ENCODE assay signal across 1 cellular context in the genomic region with DNA sequence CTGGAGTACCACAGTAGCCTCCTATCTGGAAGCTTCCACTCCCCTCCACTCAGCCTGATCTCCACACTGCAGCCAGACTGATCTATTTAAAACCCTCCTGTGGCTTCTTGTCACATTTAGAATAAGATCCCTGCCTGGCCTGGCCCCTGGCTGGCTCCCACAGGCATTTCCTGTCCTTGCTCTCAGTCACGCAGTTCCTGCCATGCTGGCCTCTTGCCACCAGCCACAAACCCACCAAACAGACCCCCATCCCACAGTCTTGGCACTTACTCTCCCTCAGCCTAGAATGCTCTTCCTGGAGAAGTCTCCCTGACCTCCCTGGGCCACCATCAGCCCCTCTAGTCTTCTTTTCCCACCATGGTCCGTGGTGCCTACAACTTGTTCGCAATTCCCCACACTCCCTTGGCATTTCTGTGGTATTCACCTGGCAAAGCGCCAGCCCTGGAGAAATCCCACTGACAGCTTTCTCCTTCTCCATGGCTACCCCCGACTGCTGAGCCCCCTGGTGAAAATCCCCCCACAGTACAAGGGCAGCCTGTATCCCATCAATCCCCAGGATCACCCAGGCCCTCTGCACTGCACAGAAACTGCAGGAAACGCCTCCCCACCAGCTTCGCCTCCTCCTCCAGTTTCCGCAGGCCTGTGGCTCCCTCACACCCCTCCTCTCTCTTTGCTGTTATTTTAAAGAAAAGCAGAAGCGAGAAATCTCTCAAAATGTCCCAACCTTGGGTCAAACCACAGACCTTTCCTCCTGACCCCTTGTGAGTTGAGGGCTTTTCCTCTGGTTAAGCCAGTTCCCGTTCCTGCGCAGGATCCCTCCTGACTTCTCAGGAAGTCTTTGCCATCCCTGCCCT.
TF ChIP-seq lines count a peak whose summit lies in the region.

No MANE protein-coding gene starts in this region.

TF ChIP-seq in GM23338, 12 proteins besides CTCF, POLR2A, EP300 and RAD21 (continued from another document):
- TF ChIP-seq ETS1 (IDR thresholded peaks at IDR 0.05) (no peak), NANOG (IDR thresholded peaks at IDR 0.05; ENCODE audit: borderline replicate concordance) (no peak), EZH2 (IDR thresholded peaks at IDR 0.05; ENCODE audit: low read depth, unreplicated experiment) (no peak), ZNF114 (CRISPR knock-in tag; IDR thresholded peaks at IDR 0.05) (no peak), ZNF331 (CRISPR knock-in tag; IDR thresholded peaks at IDR 0.05; ENCODE audit: low read depth) (no peak), EZH2phosphoT487 (IDR thresholded peaks at IDR 0.05; ENCODE audit: unreplicated experiment) (no peak), CREB1 (CRISPR knock-in tag; IDR thresholded peaks at IDR 0.05; ENCODE audit: low read depth) (no peak)
- TF ChIP-seq, protein P1, sequence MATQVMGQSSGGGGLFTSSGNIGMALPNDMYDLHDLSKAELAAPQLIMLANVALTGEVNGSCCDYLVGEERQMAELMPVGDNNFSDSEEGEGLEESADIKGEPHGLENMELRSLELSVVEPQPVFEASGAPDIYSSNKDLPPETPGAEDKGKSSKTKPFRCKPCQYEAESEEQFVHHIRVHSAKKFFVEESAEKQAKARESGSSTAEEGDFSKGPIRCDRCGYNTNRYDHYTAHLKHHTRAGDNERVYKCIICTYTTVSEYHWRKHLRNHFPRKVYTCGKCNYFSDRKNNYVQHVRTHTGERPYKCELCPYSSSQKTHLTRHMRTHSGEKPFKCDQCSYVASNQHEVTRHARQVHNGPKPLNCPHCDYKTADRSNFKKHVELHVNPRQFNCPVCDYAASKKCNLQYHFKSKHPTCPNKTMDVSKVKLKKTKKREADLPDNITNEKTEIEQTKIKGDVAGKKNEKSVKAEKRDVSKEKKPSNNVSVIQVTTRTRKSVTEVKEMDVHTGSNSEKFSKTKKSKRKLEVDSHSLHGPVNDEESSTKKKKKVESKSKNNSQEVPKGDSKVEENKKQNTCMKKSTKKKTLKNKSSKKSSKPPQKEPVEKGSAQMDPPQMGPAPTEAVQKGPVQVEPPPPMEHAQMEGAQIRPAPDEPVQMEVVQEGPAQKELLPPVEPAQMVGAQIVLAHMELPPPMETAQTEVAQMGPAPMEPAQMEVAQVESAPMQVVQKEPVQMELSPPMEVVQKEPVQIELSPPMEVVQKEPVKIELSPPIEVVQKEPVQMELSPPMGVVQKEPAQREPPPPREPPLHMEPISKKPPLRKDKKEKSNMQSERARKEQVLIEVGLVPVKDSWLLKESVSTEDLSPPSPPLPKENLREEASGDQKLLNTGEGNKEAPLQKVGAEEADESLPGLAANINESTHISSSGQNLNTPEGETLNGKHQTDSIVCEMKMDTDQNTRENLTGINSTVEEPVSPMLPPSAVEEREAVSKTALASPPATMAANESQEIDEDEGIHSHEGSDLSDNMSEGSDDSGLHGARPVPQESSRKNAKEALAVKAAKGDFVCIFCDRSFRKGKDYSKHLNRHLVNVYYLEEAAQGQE (IDR thresholded peaks at IDR 0.05; ENCODE audit: unreplicated experiment) = no peak
